Comparison of ENCODE assay signal across 8 cellular contexts in genomic region chr13:74134777-74135305, GRCh38. TPM values are rescaled to one million over a fixed set of nuclear protein-coding genes. Genes with fewer than 3 reads are reported as not detected.
DNase-seq lines count a peak whose midpoint lies in the region; ATAC-seq and TF ChIP-seq lines count a peak whose summit lies in the region.

No MANE protein-coding gene starts in this region.

- peak; percentile 5 for ATAC-seq in GM18499 (IDR thresholded peaks at IDR 0.05; ENCODE audit: insufficient read depth, unreplicated experiment)
- ATAC-seq in mucosa of descending colon: peak; percentile 61

- peaks cover 27% of the 10 kb centered on the region for H3K4me1 Mint-ChIP-seq in HFFc6 (ENCODE audit: low read depth)

- peak overlapping the region; percentile 96 for H3K4me3 Mint-ChIP-seq in HFFc6

- no peak for DNase-seq in HFFc6
- DNase-seq in NCI-H1417 (lab: John Stamatoyannopoulos, UW): peak; percentile 82 to 98 (median 97)
- peak; percentile 66 to 67 for DNase-seq in activated CD4-positive, alpha-beta T cell treated with anti-CD3 and anti-CD28 coated beads for 4 hours
- peak; percentile 72 to 84 (median 82) for DNase-seq in mucosa of descending colon
- DNase-seq in stimulated activated CD8-positive, alpha-beta memory T cell treated with anti-CD3 and anti-CD28 coated beads, Interleukin-7, amount 100 ng/mL, for 4 hours (ENCODE audit: low read depth in 2 of 2): peak; percentile 29 to 67
- no peak for DNase-seq in HUDEP-2 (lab: John Stamatoyannopoulos, UW; ENCODE audit: unreplicated experiment in 76 of 76)

- no peaks in the 10 kb centered on the region for H3K36me3 ChIP-seq in duodenal mucosa (ENCODE audit: control insufficient read depth in 1 of 2, insufficient read depth in 2 of 2, low read length in 2 of 2)
- H3K36me3 ChIP-seq in mucosa of descending colon (ENCODE audit: low read depth): no peaks in the 10 kb centered on the region

- peaks cover 3% of the 10 kb centered on the region; the same call in 1 of the 2 replicates for H3K27me3 Mint-ChIP-seq in HFFc6 (ENCODE audit: insufficient read depth)

- TF ChIP-seq CTCF in HFFc6 (IDR thresholded peaks at IDR 0.05) (no peak), mucosa of descending colon (IDR thresholded peaks at IDR 0.05) (no peak)

- H3K9ac ChIP-seq in duodenal mucosa (ENCODE audit: low read depth in 1 of 2, low read length in 2 of 2): peak overlapping the region; percentile 47 to 49

- intact Hi-C loops in mucosa of descending colon (cut with DNase I, micrococcal nuclease): loop anchor here in 1 of 2 donors (10.0 kb wide), 1 partner anchor 380 kb away; no protein-coding TSS in a partner anchor

- H3K4me3 ChIP-seq in duodenal mucosa (ENCODE audit: low read depth in 1 of 2, low read length in 2 of 2) (peak overlapping the region; percentile 70 to 93), mucosa of descending colon (peak overlapping the region; percentile 60)

- H3K9me3 Mint-ChIP-seq in HFFc6: no peaks in the 10 kb centered on the region

- no peaks in the 10 kb centered on the region for H3K36me3 Mint-ChIP-seq in HFFc6 (ENCODE audit: low read depth)

- no peak overlapping the region for H3K27ac Mint-ChIP-seq in HFFc6

- H3K9me3 ChIP-seq in duodenal mucosa (ENCODE audit: control insufficient read depth in 1 of 2, low read length in 2 of 2) (no peaks in the 10 kb centered on the region), mucosa of descending colon (no peaks in the 10 kb centered on the region)

- H3K4me1 ChIP-seq in duodenal mucosa (ENCODE audit: control insufficient read depth in 1 of 2, insufficient read depth in 2 of 2, low read length in 2 of 2) (peaks cover 0 to 16% of the 10 kb centered on the region in 2 donors), mucosa of descending colon (ENCODE audit: low read depth) (peaks cover 27% of the 10 kb centered on the region)

- H3K27ac ChIP-seq in duodenal mucosa (ENCODE audit: low read depth, low read length): peak overlapping the region; percentile 90

- no peaks in the 10 kb centered on the region for H3K27me3 ChIP-seq in duodenal mucosa (ENCODE audit: control insufficient read depth in 1 of 2, insufficient read depth in 2 of 2, low read length in 2 of 2)

RNA-seq across cellular contexts. Expression of gene KLF12, which starts 0.6 kb away (rescaled TPM):
- total RNA-seq in HFFc6 (2021; fragmentation: NEBNext Ultra II Directional; extraction: Animal tissue kit (Norgen Biotek cat#: 25700)): 10 to 100 TPM; 18.1 to 28.2 (median 24.1) TPM
- 10 to 100 TPM in 2 of 3 donors, 1 to 10 TPM in 1; 7.4 to 14.1 (median 10.5) TPM for total RNA-seq in mucosa of descending colon

Comparison
In these comparisons a context has a peak if more than half of its experiments do, and no peak if none do; other contexts are left out.
1. DNase-seq: peak in NCI-H1417 (3 of 3), activated CD4-positive, alpha-beta T cell treated with anti-CD3 and anti-CD28 coated beads for 4 hours (2 of 2), mucosa of descending colon (3 of 3) and stimulated activated CD8-positive, alpha-beta memory T cell treated with anti-CD3 and anti-CD28 coated beads, Interleukin-7, amount 100 ng/mL, for 4 hours (2 of 2); none in HFFc6 (single experiment) and HUDEP-2 (0 of 76).